ENCODE assay signal across 26 cellular contexts in the genomic region with DNA sequence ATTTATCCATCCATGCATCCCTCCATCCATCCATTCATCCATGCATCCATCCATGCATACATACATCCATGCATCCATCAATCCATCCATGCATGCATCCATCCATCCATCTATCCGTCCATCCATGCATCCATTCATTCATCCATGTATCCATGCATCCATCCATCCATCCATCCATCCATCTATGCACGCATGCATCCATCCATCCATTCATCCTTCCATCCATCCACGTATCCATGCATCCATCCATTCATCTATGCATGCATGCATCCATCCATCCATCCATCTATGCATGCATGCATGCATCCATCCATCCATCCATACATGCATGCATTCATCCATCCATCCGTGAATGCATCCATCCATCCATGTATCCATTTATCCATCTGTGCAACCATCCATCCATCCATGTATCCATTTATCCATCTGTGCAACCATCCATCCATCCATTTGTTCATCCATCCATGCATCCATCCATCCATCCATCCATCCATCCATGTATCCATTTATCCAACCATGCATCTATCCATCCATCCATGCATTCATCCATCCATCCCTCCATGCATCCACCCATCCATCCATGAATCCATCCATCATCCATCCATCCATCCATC. TPM values are rescaled to one million over a fixed set of nuclear protein-coding genes. Genes with fewer than 3 reads are reported as not detected.
"Had no signal": no experiment of that assay in that cellular context is flagged by ENCODE, and none has a peak within 500 bp of the region (broad histone marks: within the 10 kb centered on the region; RNA-seq: fewer than 3 reads in every experiment).

No MANE protein-coding gene starts in this region.

- H3K4me1 ChIP-seq: parathyroid adenoma, psoas muscle, uterus had no signal

- H3K27ac ChIP-seq: ovary, parathyroid adenoma, psoas muscle, right lobe of liver, sigmoid colon, stomach, thoracic aorta, thyroid gland, tibial nerve, upper lobe of left lung, uterus had no signal

- FAIRE-seq: small intestine had no signal

- H2AFZ ChIP-seq: parathyroid adenoma had no signal

- ATAC-seq: naive thymus-derived CD8-positive, alpha-beta T cell; natural killer cell treated with Interleukin-12 subunit alpha and Interleukin-12 subunit beta and Interleukin-15 and Interleukin-18, amount 100 ng/mL, for 72 hours; psoas muscle; right cardiac atrium; right lobe of liver; stimulated activated effector memory CD8-positive, alpha-beta T cell treated with anti-CD3 and anti-CD28 coated beads, Interleukin-12 subunit alpha, Interleukin-12 subunit beta, amount 100 ng/mL, for 72 hours; stimulated activated naive B cell treated with anti-CD40 and anti-IgM and Interleukin-4, amounts not matched to agents 10 μg/mL and 1 μg/mL and 100 μg/mL, for 72 hours had no signal

- H3K9me3 ChIP-seq: ovary, right lobe of liver, sigmoid colon, thyroid gland, uterus had no signal

- H3K4me3 ChIP-seq: ovary, psoas muscle, right lobe of liver, sigmoid colon, stomach, thoracic aorta, thyroid gland, tibial nerve, upper lobe of left lung, uterus had no signal

- H3K9ac ChIP-seq: parathyroid adenoma had no signal

- H3K27me3 ChIP-seq: ovary, right lobe of liver, thyroid gland, tibial nerve, upper lobe of left lung, uterus had no signal

- DNase-seq: naive thymus-derived CD8-positive, alpha-beta T cell; nephron progenitor cell; occipital lobe; ovary; posterior cingulate gyrus; psoas muscle; right cardiac atrium; right lobe of liver; sigmoid colon; small intestine; stimulated activated CD4-positive, alpha-beta T cell treated with anti-CD3 and anti-CD28 coated beads, Interleukin-15, amount 100 ng/mL, for 24 hours; stimulated activated CD4-positive, alpha-beta T cell treated with anti-CD3 and anti-CD28 coated beads, Interleukin-2, amount 100 ng/mL, for 24 hours; stimulated activated CD4-positive, alpha-beta T cell treated with anti-CD3 and anti-CD28 coated beads, Interleukin-2, amount 100 ng/mL, for 48 hours; stimulated activated CD4-positive, alpha-beta T cell treated with anti-CD3 and anti-CD28 coated beads, Interleukin-4, amount 100 ng/mL, for 24 hours; stimulated activated naive B cell treated with anti-CD40 and anti-IgM and Interleukin-4, amounts not matched to agents 10 μg/mL and 1 μg/mL and 100 μg/mL, for 72 hours; stimulated activated naive CD4-positive, alpha-beta T cell treated with Interleukin-2 at 50 U/mL for 16 hours; stomach; thyroid gland; trophoblast cell; upper lobe of left lung; uterus had no signal

- H3K36me3 ChIP-seq: ovary, right lobe of liver, sigmoid colon, stomach, thoracic aorta, thyroid gland, tibial nerve, upper lobe of left lung, uterus had no signal

RNA-seq across cellular contexts. Expression of gene TINAGL1, which starts 30.3 kb away (rescaled TPM):
- polyA plus RNA-seq: naive thymus-derived CD8-positive, alpha-beta T cell had no signal
